Comparison of ENCODE assay signal across 15 cellular contexts in the genomic region with DNA sequence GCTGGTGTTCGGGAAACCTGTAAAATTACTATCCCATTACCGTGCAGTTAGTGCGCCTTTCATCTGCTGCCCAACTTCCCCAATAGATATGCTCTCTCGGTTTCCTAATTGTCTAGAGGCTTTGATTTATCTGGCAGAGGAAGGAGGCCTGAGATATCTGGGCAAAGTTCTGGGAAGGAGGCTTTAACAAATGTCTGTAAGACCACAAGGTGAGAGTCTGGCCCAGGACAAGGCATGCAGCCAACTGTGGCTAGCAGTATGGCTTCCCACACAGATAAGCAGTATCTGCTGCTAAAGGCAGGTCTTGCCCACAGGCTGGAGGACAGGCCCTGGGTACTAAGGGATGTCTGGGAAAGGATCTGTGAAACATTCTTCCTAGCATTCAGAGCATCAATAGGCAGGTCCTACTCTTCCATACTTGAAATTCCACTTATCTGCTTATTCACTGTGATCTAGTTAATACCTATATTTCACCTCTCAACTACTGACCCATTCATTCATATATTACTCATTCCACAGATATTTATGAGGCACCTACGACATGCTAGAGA.
A peak's percentile ranks its signal among the peaks of the same experiment; 100 is the strongest.
DNase-seq lines count a peak whose midpoint lies in the region; ATAC-seq and TF ChIP-seq lines count a peak whose summit lies in the region.
"Had no signal": no experiment of that assay in that cellular context is flagged by ENCODE, and none has a peak within 500 bp of the region (broad histone marks: within the 10 kb centered on the region; RNA-seq: fewer than 3 reads in every experiment).

No MANE protein-coding gene starts in this region.

- no peak overlapping the region for H3K4me3 ChIP-seq in RWPE2 (ENCODE audit: severe bottlenecking)

- peaks cover 7% of the 10 kb centered on the region for H3K36me3 Mint-ChIP-seq in progenitor cell of endocrine pancreas (ENCODE audit: insufficient read depth)
- peaks cover 43% of the 10 kb centered on the region for H3K36me3 Mint-ChIP-seq in activated T-helper 1 cell treated with anti-CD3 and anti-CD28 coated beads, Interleukin-12 subunit alpha, Interleukin-12 subunit beta, Interleukin-2, Interleukin-4 antibody, amounts not matched to agents 30 ng/mL and 10 ng/mL and 1 ng/mL, durations not matched to agents 14 hours and 24 hours and 36 hours (ENCODE audit: low read depth)

- H3K9me3 ChIP-seq in RWPE2 (ENCODE audit: severe bottlenecking) = no peaks in the 10 kb centered on the region

- TF ChIP-seq CTCF in RWPE2 (IDR thresholded peaks at IDR 0.05; ENCODE audit: poor library complexity, severe bottlenecking) (no peak), progenitor cell of endocrine pancreas (IDR thresholded peaks at IDR 0.05; ENCODE audit: unreplicated experiment) (no peak)

- H3K9me3 Mint-ChIP-seq in progenitor cell of endocrine pancreas (ENCODE audit: low read depth) = no peaks in the 10 kb centered on the region
- H3K9me3 Mint-ChIP-seq in activated T-helper 1 cell treated with anti-CD3 and anti-CD28 coated beads, Interleukin-12 subunit alpha, Interleukin-12 subunit beta, Interleukin-2, Interleukin-4 antibody, amounts not matched to agents 30 ng/mL and 10 ng/mL and 1 ng/mL, durations not matched to agents 14 hours and 24 hours and 36 hours = no peaks in the 10 kb centered on the region
- H3K9me3 Mint-ChIP-seq: activated naive CD4-positive, alpha-beta T cell treated with anti-CD3 and anti-CD28 coated beads for 36 hours had no signal

- H3K27ac Mint-ChIP-seq in progenitor cell of endocrine pancreas = peak overlapping the region; percentile 50
- H3K27ac Mint-ChIP-seq in activated T-helper 1 cell treated with anti-CD3 and anti-CD28 coated beads, Interleukin-12 subunit alpha, Interleukin-12 subunit beta, Interleukin-2, Interleukin-4 antibody, amounts not matched to agents 30 ng/mL and 10 ng/mL and 1 ng/mL, durations not matched to agents 14 hours and 24 hours and 36 hours = no peak overlapping the region
- H3K27ac Mint-ChIP-seq: activated naive CD4-positive, alpha-beta T cell treated with anti-CD3 and anti-CD28 coated beads for 36 hours had no signal

- DNase-seq in ELR (ENCODE audit: low read depth) (peak; percentile 48), RWPE2 (ENCODE audit: low spot score) (no peak), erythroblast (lab: John Stamatoyannopoulos, UW) (peak; percentile 42 to 65), progenitor cell of endocrine pancreas (ENCODE audit: low spot score, unreplicated experiment) (no peak), NCI-H1436 treated with DMSO at 0.1 percent for 48 hours (lab: John Stamatoyannopoulos, UW) (no peak)
- DNase-seq in activated T-helper 1 cell treated with anti-CD3 and anti-CD28 coated beads, Interleukin-12 subunit alpha, Interleukin-12 subunit beta, Interleukin-2, Interleukin-4 antibody, amounts not matched to agents 30 ng/mL and 10 ng/mL and 1 ng/mL, durations not matched to agents 14 hours and 24 hours and 36 hours (ENCODE audit: low spot score) = no peak
- DNase-seq: activated CD4-positive, CD25-positive, alpha-beta regulatory T cell; activated naive CD4-positive, alpha-beta T cell treated with anti-CD3 and anti-CD28 coated beads for 36 hours; effector memory CD4-positive, alpha-beta T cell; HCEC 1CT; KBM-7; NCI-H146; NCI-H446 had no signal

- peak; percentile 93 for ATAC-seq in RWPE2 (ENCODE audit: low read depth)
- no peak for ATAC-seq in HG03039 (IDR thresholded peaks at IDR 0.05; ENCODE audit: unreplicated experiment)

- peak overlapping the region; percentile 26 for H3K27ac ChIP-seq in RWPE2 (ENCODE audit: poor library complexity, severe bottlenecking)
- H3K27ac ChIP-seq: C4-2B had no signal

- intact Hi-C loops in activated T-helper 1 cell treated with anti-CD3 and anti-CD28 coated beads, Interleukin-12 subunit alpha, Interleukin-12 subunit beta, Interleukin-2, Interleukin-4 antibody, amounts not matched to agents 30 ng/mL and 10 ng/mL and 1 ng/mL, durations not matched to agents 14 hours and 24 hours and 36 hours (cut with micrococcal nuclease) = no loop called here

- no peaks in the 10 kb centered on the region for H3K27me3 ChIP-seq in RWPE2 (ENCODE audit: insufficient read depth, poor library complexity, severe bottlenecking)

- H3K4me3 Mint-ChIP-seq in progenitor cell of endocrine pancreas (ENCODE audit: low read depth) = no peak overlapping the region
- no peak overlapping the region for H3K4me3 Mint-ChIP-seq in activated T-helper 1 cell treated with anti-CD3 and anti-CD28 coated beads, Interleukin-12 subunit alpha, Interleukin-12 subunit beta, Interleukin-2, Interleukin-4 antibody, amounts not matched to agents 30 ng/mL and 10 ng/mL and 1 ng/mL, durations not matched to agents 14 hours and 24 hours and 36 hours
- H3K4me3 Mint-ChIP-seq: activated naive CD4-positive, alpha-beta T cell treated with anti-CD3 and anti-CD28 coated beads for 36 hours had no signal

- peaks cover 13% of the 10 kb centered on the region for H3K27me3 Mint-ChIP-seq in progenitor cell of endocrine pancreas
- no peaks in the 10 kb centered on the region for H3K27me3 Mint-ChIP-seq in activated T-helper 1 cell treated with anti-CD3 and anti-CD28 coated beads, Interleukin-12 subunit alpha, Interleukin-12 subunit beta, Interleukin-2, Interleukin-4 antibody, amounts not matched to agents 30 ng/mL and 10 ng/mL and 1 ng/mL, durations not matched to agents 14 hours and 24 hours and 36 hours (ENCODE audit: insufficient read depth)

- H3K4me1 ChIP-seq in RWPE2 (ENCODE audit: insufficient read depth, poor library complexity, severe bottlenecking) = peaks cover 7% of the 10 kb centered on the region

- H3K36me3 ChIP-seq in RWPE2 (ENCODE audit: low read depth) = no peaks in the 10 kb centered on the region

- H3K4me1 Mint-ChIP-seq in progenitor cell of endocrine pancreas (ENCODE audit: low read depth) = peaks cover 14% of the 10 kb centered on the region
- no peaks in the 10 kb centered on the region for H3K4me1 Mint-ChIP-seq in activated T-helper 1 cell treated with anti-CD3 and anti-CD28 coated beads, Interleukin-12 subunit alpha, Interleukin-12 subunit beta, Interleukin-2, Interleukin-4 antibody, amounts not matched to agents 30 ng/mL and 10 ng/mL and 1 ng/mL, durations not matched to agents 14 hours and 24 hours and 36 hours (ENCODE audit: low read depth)

- no peak for TF ChIP-seq POLR2A in erythroblast (IDR thresholded peaks at IDR 0.05; ENCODE audit: low read length)

Comparison
In these comparisons a context has a peak if more than half of its experiments do, and no peak if none do; other contexts are left out.
1. DNase-seq: peak in ELR (single experiment) and erythroblast (2 of 2); none in RWPE2 (single experiment), progenitor cell of endocrine pancreas (single experiment), NCI-H1436 treated with DMSO at 0.1 percent for 48 hours (single experiment) and activated T-helper 1 cell treated with anti-CD3 and anti-CD28 coated beads, Interleukin-12 subunit alpha, Interleukin-12 subunit beta, Interleukin-2, Interleukin-4 antibody, amounts not matched to agents 30 ng/mL and 10 ng/mL and 1 ng/mL, durations not matched to agents 14 hours and 24 hours and 36 hours (single experiment).